Comparison of ENCODE assay signal across 27 cellular contexts in genomic region chr15:87645723-87646122, GRCh38.
"Had no signal": no experiment of that assay in that cellular context is flagged by ENCODE, and none has a peak within 500 bp of the region (broad histone marks: within the 10 kb centered on the region; RNA-seq: fewer than 3 reads in every experiment).

No MANE protein-coding gene starts in this region.

- H3K9me3 Mint-ChIP-seq: activated CD4-positive, alpha-beta T cell treated with anti-CD3 and anti-CD28 coated beads, Interleukin-2, amount 10 ng/mL, durations not matched to agents 24 days and 14 days; activated CD8-positive, alpha-beta T cell treated with anti-CD3 and anti-CD28 coated beads for 36 hours; activated T-cell treated with anti-CD3 and anti-CD28 coated beads, Interleukin-2, amount 50 U/mL, for 72 hours; activated T-helper 17 cell treated with anti-CD3 and anti-CD28 coated beads, Interleukin-2, amount 50 U/mL, for 72 hours; T-helper 1 cell treated with Interleukin-12 subunit alpha and Interleukin-12 subunit beta and Interleukin-4 antibody, amounts not matched to agents 30 μg/mL and 1 μg/mL, for 36 hours; T-helper 2 cell treated with Interferon-gamma antibody and Interleukin-4, amounts not matched to agents 5 μg/mL and 100 μg/mL, for 36 hours had no signal

- H3K4me2 ChIP-seq: SK-N-SH had no signal

- H3K27me3 ChIP-seq: adrenal gland, body of pancreas, breast epithelium, MG63, SJSA1 had no signal

- H3K4me3 ChIP-seq: adrenal gland, body of pancreas, breast epithelium, MG63, SJSA1 had no signal

- DNase-seq: activated CD4-positive, alpha-beta T cell treated with anti-CD3 and anti-CD28 coated beads, Interleukin-2, amount 10 ng/mL, durations not matched to agents 24 days and 14 days; activated CD4-positive, alpha-beta T cell treated with anti-CD3 and anti-CD28 coated beads, Interleukin-2, amount 50 U/mL, for 4 hours; activated CD8-positive, alpha-beta T cell treated with anti-CD3 and anti-CD28 coated beads for 36 hours; activated effector memory CD4-positive, alpha-beta T cell treated with anti-CD3 and anti-CD28 coated beads, Interleukin-2, amount 50 U/mL, for 16 hours; activated naive CD4-positive, alpha-beta T cell; activated T-cell treated with anti-CD3 and anti-CD28 coated beads, Interleukin-2, amount 50 U/mL, for 1 hour; activated T-cell treated with anti-CD3 and anti-CD28 coated beads, Interleukin-2, amount 50 U/mL, for 72 hours; adrenal gland; body of pancreas; Kasumi-1; KG1; MG63; NCI-H1092; NCI-H1436 treated with DMSO at 0.1 percent for 48 hours; NCI-H1694 treated with DMSO at 0.1 percent for 48 hours; NCI-H2029; NCI-H345; NCI-H524 treated with DMSO at 0.1 percent for 48 hours; SHP77 treated with DMSO at 0.1 percent for 48 hours; SK-N-SH had no signal

- H3K36me3 Mint-ChIP-seq: activated naive CD4-positive, alpha-beta T cell treated with anti-CD3 and anti-CD28 coated beads, Interleukin-2, amount 50 U/mL, for 72 hours had no signal

- H3K27me3 Mint-ChIP-seq: activated CD4-positive, alpha-beta T cell treated with anti-CD3 and anti-CD28 coated beads, Interleukin-2, amount 10 ng/mL, durations not matched to agents 24 days and 14 days; activated CD8-positive, alpha-beta T cell treated with anti-CD3 and anti-CD28 coated beads for 36 hours had no signal

- ATAC-seq: activated CD8-positive, alpha-beta T cell treated with anti-CD3 and anti-CD28 coated beads for 36 hours; activated naive CD4-positive, alpha-beta T cell treated with anti-CD3 and anti-CD28 coated beads, Interleukin-2, amount 50 U/mL, for 72 hours; activated T-helper 17 cell treated with anti-CD3 and anti-CD28 coated beads, Interleukin-2, amount 50 U/mL, for 72 hours; body of pancreas; Panc1 had no signal

- H3K36me3 ChIP-seq: adrenal gland, breast epithelium, MG63, SJSA1 had no signal

- H3K27ac ChIP-seq: adrenal gland, body of pancreas, breast epithelium, SJSA1 had no signal

- H3K9me3 ChIP-seq: adrenal gland, body of pancreas, breast epithelium, MG63, SK-N-SH had no signal

- H3K4me3 Mint-ChIP-seq: activated CD4-positive, alpha-beta T cell treated with anti-CD3 and anti-CD28 coated beads, Interleukin-2, amount 10 ng/mL, durations not matched to agents 24 days and 14 days; activated CD8-positive, alpha-beta T cell treated with anti-CD3 and anti-CD28 coated beads for 36 hours; activated T-cell treated with anti-CD3 and anti-CD28 coated beads, Interleukin-2, amount 50 U/mL, for 72 hours; activated T-helper 17 cell treated with anti-CD3 and anti-CD28 coated beads, Interleukin-2, amount 50 U/mL, for 72 hours; T-helper 1 cell treated with Interleukin-12 subunit alpha and Interleukin-12 subunit beta and Interleukin-4 antibody, amounts not matched to agents 30 μg/mL and 1 μg/mL, for 36 hours; T-helper 2 cell treated with Interferon-gamma antibody and Interleukin-4, amounts not matched to agents 5 μg/mL and 100 μg/mL, for 36 hours had no signal

- H3K9ac ChIP-seq: SK-N-SH had no signal

- H3K4me1 ChIP-seq: adrenal gland, body of pancreas, breast epithelium, SJSA1 had no signal

- H3K27ac Mint-ChIP-seq: activated CD4-positive, alpha-beta T cell treated with anti-CD3 and anti-CD28 coated beads, Interleukin-2, amount 10 ng/mL, durations not matched to agents 24 days and 14 days; activated CD8-positive, alpha-beta T cell treated with anti-CD3 and anti-CD28 coated beads for 36 hours; activated naive CD4-positive, alpha-beta T cell treated with anti-CD3 and anti-CD28 coated beads, Interleukin-2, amount 50 U/mL, for 72 hours; activated T-helper 17 cell treated with anti-CD3 and anti-CD28 coated beads, Interleukin-2, amount 50 U/mL, for 72 hours; T-helper 2 cell treated with Interferon-gamma antibody and Interleukin-4, amounts not matched to agents 5 μg/mL and 100 μg/mL, for 36 hours had no signal
